Comparison of ENCODE assay signal across 12 cellular contexts in genomic region chr3:86991840-86992430, GRCh38. TPM values are rescaled to one million over a fixed set of nuclear protein-coding genes. Genes with fewer than 3 reads are reported as not detected.
DNase-seq lines count a peak whose midpoint lies in the region; ATAC-seq, FAIRE-seq and TF ChIP-seq lines count a peak whose summit lies in the region.
"Had no signal": no experiment of that assay in that cellular context is flagged by ENCODE, and none has a peak within 500 bp of the region (broad histone marks: within the 10 kb centered on the region; RNA-seq: fewer than 3 reads in every experiment).

No MANE protein-coding gene starts in this region.

- WGBS in pancreas, 2 donors, result 60 to 62% methylated on average over 8 of the region's 8 CpGs

- ATAC-seq in RWPE2 (ENCODE audit: low read depth), result no peak
- no peak for ATAC-seq in pancreas
- ATAC-seq in GM19455 (IDR thresholded peaks at IDR 0.05; ENCODE audit: unreplicated experiment), result no peak

- DNase-seq in AG09309 (ENCODE audit: low read depth) (no peak), RWPE2 (ENCODE audit: low spot score) (no peak), fibroblast of pulmonary artery (ENCODE audit: low read depth) (no peak), pancreas (no peak), SKM-1 treated with dmso at 0.1 percent for 144 hours (lab: John Stamatoyannopoulos, UW; ENCODE audit: unreplicated experiment) (no peak), GM19240 (ENCODE audit: insufficient read length, low spot score) (no peak), NCI-H748 (lab: John Stamatoyannopoulos, UW; ENCODE audit: unreplicated experiment) (no peak)
- DNase-seq: activated T-cell treated with anti-CD3 and anti-CD28 coated beads, Interleukin-2, amount 50 U/mL, for 72 hours; T-helper 1 cell had no signal

- H3K4me1 ChIP-seq in RWPE2 (ENCODE audit: insufficient read depth, poor library complexity, severe bottlenecking), result peaks cover 46% of the 10 kb centered on the region
- H3K4me1 ChIP-seq in pancreas, result no peaks in the 10 kb centered on the region

- peak overlapping the region; percentile 90; the same call in 1 of the 2 replicates for H3K4me3 ChIP-seq in AG09309 (ENCODE audit: control insufficient read depth, low read depth, low read length)
- peak overlapping the region; percentile 52 for H3K4me3 ChIP-seq in RWPE2 (ENCODE audit: severe bottlenecking)
- H3K4me3 ChIP-seq in fibroblast of pulmonary artery (replicated peaks; ENCODE audit: low read depth, low read length), result peak overlapping the region; percentile 87
- peak overlapping the region in 2 of 4 donors; percentile 43 to 75 for H3K4me3 ChIP-seq in pancreas

- FAIRE-seq in pancreas (lab: Jason Lieb, UNC), result no peak
- FAIRE-seq: GM12892 had no signal

- TF ChIP-seq CTCF in AG09309 (IDR thresholded peaks at IDR 0.05; ENCODE audit: control insufficient read depth, insufficient read depth, low read depth, low read length, missing control alignments) (no peak), RWPE2 (IDR thresholded peaks at IDR 0.05; ENCODE audit: poor library complexity, severe bottlenecking) (no peak), fibroblast of pulmonary artery (IDR thresholded peaks at IDR 0.05; ENCODE audit: low read length, missing control alignments) (no peak), pancreas (IDR thresholded peaks at IDR 0.05) (no peak)

- peak overlapping the region; percentile 8 for H3K27ac ChIP-seq in RWPE2 (ENCODE audit: poor library complexity, severe bottlenecking)
- H3K27ac ChIP-seq in pancreas, result peak overlapping the region in 3 of 4 donors; percentile 83 to 90 (median 85)

- H3K9me3 ChIP-seq in RWPE2 (ENCODE audit: severe bottlenecking) (no peaks in the 10 kb centered on the region), pancreas (no peaks in the 10 kb centered on the region)

- H3K36me3 ChIP-seq in RWPE2 (ENCODE audit: low read depth) (no peaks in the 10 kb centered on the region), pancreas (no peaks in the 10 kb centered on the region)

- intact Hi-C loops in pancreas (cut with DNase I), result no loop called here

- H3K27me3 ChIP-seq in RWPE2 (ENCODE audit: insufficient read depth, poor library complexity, severe bottlenecking) (no peaks in the 10 kb centered on the region), pancreas (no peaks in the 10 kb centered on the region)

RNA-seq across cellular contexts. Expression of gene VGLL3, which starts 1.0 kb away (rescaled TPM):
- 10 to 100 TPM in 1 of 6 donors, 1 to 10 TPM in 5; 3.5 to 11.9 (median 5.7) TPM for total RNA-seq in pancreas
- polyA plus RNA-seq in pancreas, result 1 to 10 TPM; 2.2 to 2.3 TPM
- total RNA-seq: activated T-cell treated with anti-CD3 and anti-CD28 coated beads, Interleukin-2, amount 50 U/mL, for 72 hours; natural killer cell treated with Interleukin-12 subunit alpha and Interleukin-12 subunit beta and Interleukin-15 and Interleukin-18, amount 100 ng/mL, for 72 hours had no signal
